ENCODE assay signal across 15 cellular contexts in the genomic region with DNA sequence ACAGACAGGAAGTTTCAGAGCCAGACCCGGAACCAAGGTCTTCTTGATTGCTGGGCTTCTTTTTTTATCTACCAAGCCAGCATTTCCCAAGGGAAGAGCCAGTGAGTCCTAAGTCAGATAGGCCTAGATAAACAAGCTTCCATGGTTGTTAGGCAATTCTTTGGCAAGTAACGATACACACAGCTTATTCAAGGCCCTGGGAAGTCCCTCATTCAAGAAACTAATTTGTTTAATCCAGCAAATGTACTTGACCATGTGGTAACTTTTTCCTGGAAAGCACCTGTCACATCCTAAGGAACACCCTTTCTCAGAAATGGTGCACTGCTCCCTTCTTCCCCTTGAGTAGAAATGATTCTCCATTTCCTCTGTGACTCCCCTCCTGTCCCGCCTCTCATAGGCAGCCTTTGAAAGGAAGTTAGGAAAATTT.
DNase-seq lines count a peak whose midpoint lies in the region; ATAC-seq and TF ChIP-seq lines count a peak whose summit lies in the region.
"Had no signal": no experiment of that assay in that cellular context is flagged by ENCODE, and none has a peak within 500 bp of the region (broad histone marks: within the 10 kb centered on the region; RNA-seq: fewer than 3 reads in every experiment).

No MANE protein-coding gene starts in this region.

- H3K9me3 Mint-ChIP-seq in activated CD8-positive, alpha-beta memory T cell treated with anti-CD3 and anti-CD28 coated beads, Interleukin-2, amount 10 ng/mL, durations not matched to agents 7 days and 5 days (ENCODE audit: low read depth), result no peaks in the 10 kb centered on the region
- H3K9me3 Mint-ChIP-seq in stimulated activated naive CD8-positive, alpha-beta T cell treated with anti-CD3 and anti-CD28 coated beads, Interleukin-15, amount 100 ng/mL, for 72 hours, result no peaks in the 10 kb centered on the region
- H3K9me3 Mint-ChIP-seq: activated B cell treated with CpG ODN at 0.5 μM for 24 hours had no signal

- intact Hi-C loops in left lung (cut with DNase I), result no loop called here

- no peaks in the 10 kb centered on the region for H3K9me3 ChIP-seq in left lung
- H3K9me3 ChIP-seq: prostate gland had no signal

- peaks cover 0 to 17% of the 10 kb centered on the region in 2 donors for H3K4me1 ChIP-seq in left lung
- H3K4me1 ChIP-seq: prostate gland had no signal

- DNase-seq in activated CD8-positive, alpha-beta memory T cell treated with anti-CD3 and anti-CD28 coated beads, Interleukin-2, amount 10 ng/mL, durations not matched to agents 7 days and 5 days, result no peak
- DNase-seq in activated CD8-positive, alpha-beta memory T cell treated with anti-CD3 and anti-CD28 coated beads for 24 hours, result no peak
- DNase-seq in dermis blood vessel endothelial cell (peak; percentile 72), left lung (no peak), NCI-H2107 (lab: John Stamatoyannopoulos, UW) (no peak), MV-4-11 (lab: John Stamatoyannopoulos, UW) (no peak)
- no peak for DNase-seq in stimulated activated naive CD8-positive, alpha-beta T cell treated with anti-CD3 and anti-CD28 coated beads, Interleukin-15, amount 100 ng/mL, for 72 hours
- DNase-seq: activated B cell treated with CpG ODN at 0.5 μM for 24 hours, activated T-cell treated with anti-CD3 and anti-CD28 coated beads for 4 hours, dorsolateral prefrontal cortex, EL, NCI-H2029, NCI-H69 had no signal

- CTCF ChIA-PET in activated CD8-positive, alpha-beta memory T cell treated with anti-CD3 and anti-CD28 coated beads, Interleukin-2, amount 10 ng/mL, durations not matched to agents 7 days and 5 days (lab: Charles Lee), result interaction anchor here (0.7 kb wide), 1 partner anchor 9 kb away, joined by 3 read pairs; no protein-coding TSS in a partner anchor

- peak overlapping the region; percentile 30 for H3K27ac Mint-ChIP-seq in activated CD8-positive, alpha-beta memory T cell treated with anti-CD3 and anti-CD28 coated beads, Interleukin-2, amount 10 ng/mL, durations not matched to agents 7 days and 5 days
- H3K27ac Mint-ChIP-seq in stimulated activated naive CD8-positive, alpha-beta T cell treated with anti-CD3 and anti-CD28 coated beads, Interleukin-15, amount 100 ng/mL, for 72 hours, result peak overlapping the region; percentile 45 to 66
- H3K27ac Mint-ChIP-seq: activated B cell treated with CpG ODN at 0.5 μM for 24 hours had no signal

- no peaks in the 10 kb centered on the region for H3K27me3 Mint-ChIP-seq in activated CD8-positive, alpha-beta memory T cell treated with anti-CD3 and anti-CD28 coated beads, Interleukin-2, amount 10 ng/mL, durations not matched to agents 7 days and 5 days
- no peaks in the 10 kb centered on the region for H3K27me3 Mint-ChIP-seq in stimulated activated naive CD8-positive, alpha-beta T cell treated with anti-CD3 and anti-CD28 coated beads, Interleukin-15, amount 100 ng/mL, for 72 hours
- H3K27me3 Mint-ChIP-seq: activated B cell treated with CpG ODN at 0.5 μM for 24 hours had no signal

- peak overlapping the region in 1 of 2 donors; percentile 62 for H3K27ac ChIP-seq in left lung
- H3K27ac ChIP-seq: dorsolateral prefrontal cortex, prostate gland had no signal

- H3K27me3 ChIP-seq in left lung, result no peaks in the 10 kb centered on the region
- H3K27me3 ChIP-seq: dorsolateral prefrontal cortex had no signal

- peaks cover 81% of the 10 kb centered on the region for H3K36me3 Mint-ChIP-seq in activated CD8-positive, alpha-beta memory T cell treated with anti-CD3 and anti-CD28 coated beads, Interleukin-2, amount 10 ng/mL, durations not matched to agents 7 days and 5 days

- no peak for TF ChIP-seq CTCF in left lung (IDR thresholded peaks at IDR 0.05)

- no peak overlapping the region for H3K4me3 ChIP-seq in left lung
- H3K4me3 ChIP-seq: dorsolateral prefrontal cortex, prostate gland had no signal

- no peak overlapping the region for H3K4me3 Mint-ChIP-seq in activated CD8-positive, alpha-beta memory T cell treated with anti-CD3 and anti-CD28 coated beads, Interleukin-2, amount 10 ng/mL, durations not matched to agents 7 days and 5 days
- H3K4me3 Mint-ChIP-seq in stimulated activated naive CD8-positive, alpha-beta T cell treated with anti-CD3 and anti-CD28 coated beads, Interleukin-15, amount 100 ng/mL, for 72 hours, result no peak overlapping the region
- H3K4me3 Mint-ChIP-seq: activated B cell treated with CpG ODN at 0.5 μM for 24 hours had no signal

- no peak for ATAC-seq in activated CD8-positive, alpha-beta memory T cell treated with anti-CD3 and anti-CD28 coated beads, Interleukin-2, amount 10 ng/mL, durations not matched to agents 7 days and 5 days
- ATAC-seq in left lung (peak; percentile 84), HG02759 (IDR thresholded peaks at IDR 0.05; ENCODE audit: unreplicated experiment) (no peak)
- no peak for ATAC-seq in stimulated activated naive CD8-positive, alpha-beta T cell treated with anti-CD3 and anti-CD28 coated beads, Interleukin-15, amount 100 ng/mL, for 72 hours

- peaks cover 0 to 35% of the 10 kb centered on the region in 2 donors for H3K36me3 ChIP-seq in left lung
- H3K36me3 ChIP-seq: prostate gland had no signal

- H3K4me1 Mint-ChIP-seq in activated CD8-positive, alpha-beta memory T cell treated with anti-CD3 and anti-CD28 coated beads, Interleukin-2, amount 10 ng/mL, durations not matched to agents 7 days and 5 days, result peaks cover 44% of the 10 kb centered on the region
- H3K4me1 Mint-ChIP-seq in stimulated activated naive CD8-positive, alpha-beta T cell treated with anti-CD3 and anti-CD28 coated beads, Interleukin-15, amount 100 ng/mL, for 72 hours, result peaks cover 39% of the 10 kb centered on the region
- H3K4me1 Mint-ChIP-seq: activated B cell treated with CpG ODN at 0.5 μM for 24 hours had no signal
